ENCODE assay signal across 8 cellular contexts in genomic region chr3:112519424-112520001, GRCh38. TPM values are rescaled to one million over a fixed set of nuclear protein-coding genes. Genes with fewer than 3 reads are reported as not detected.
DNase-seq lines count a peak whose midpoint lies in the region; ATAC-seq and TF ChIP-seq lines count a peak whose summit lies in the region.

No MANE protein-coding gene starts in this region.

- peak; percentile 19 for DNase-seq in NCI-H2227 (lab: John Stamatoyannopoulos, UW; ENCODE audit: unreplicated experiment)
- peak; percentile 11 to 55 for DNase-seq in foreskin keratinocyte
- DNase-seq in osteocyte (ENCODE audit: extremely low spot score, unreplicated experiment): no peak

- no peaks in the 10 kb centered on the region for H3K4me1 Mint-ChIP-seq in osteocyte (ENCODE audit: unreplicated experiment)

- H3K4me1 ChIP-seq in foreskin keratinocyte: no peaks in the 10 kb centered on the region

- no peaks in the 10 kb centered on the region for H3K27me3 ChIP-seq in foreskin keratinocyte

- no peaks in the 10 kb centered on the region for H3K27me3 Mint-ChIP-seq in osteocyte (ENCODE audit: unreplicated experiment)

- ATAC-seq in GM18508 (IDR thresholded peaks at IDR 0.05; ENCODE audit: insufficient read depth, unreplicated experiment) (peak; percentile 36), HG03342 (IDR thresholded peaks at IDR 0.05; ENCODE audit: unreplicated experiment) (peak; percentile 61), foreskin keratinocyte (peak; percentile 92), GM21360 (IDR thresholded peaks at IDR 0.05; ENCODE audit: unreplicated experiment) (no peak)

- H3K9me3 Mint-ChIP-seq in osteocyte (ENCODE audit: unreplicated experiment): no peaks in the 10 kb centered on the region

- no peak overlapping the region for H3K4me3 Mint-ChIP-seq in osteocyte (ENCODE audit: unreplicated experiment)

- H3K27ac ChIP-seq in C4-2B: no peak overlapping the region
- H3K27ac ChIP-seq in foreskin keratinocyte: no peak overlapping the region

- H3K36me3 Mint-ChIP-seq in osteocyte (ENCODE audit: unreplicated experiment): peaks cover 11% of the 10 kb centered on the region

- TF ChIP-seq CTCF in C4-2B (conservative IDR thresholded peaks at IDR 0.05) (peak; percentile 75), WI38 (IDR thresholded peaks at IDR 0.05; ENCODE audit: low read depth, low read length) (peak; percentile 60; the same call in 1 of the 2 replicates), foreskin keratinocyte (conservative IDR thresholded peaks at IDR 0.05) (peak; percentile 86), osteocyte (IDR thresholded peaks at IDR 0.05) (peak; percentile 81)

- H3K27ac Mint-ChIP-seq in osteocyte (ENCODE audit: unreplicated experiment): no peak overlapping the region

- H3K4me3 ChIP-seq in WI38 (ENCODE audit: low read depth, low read length): no peak overlapping the region

RNA-seq across cellular contexts. Expression of gene BTLA, which starts 20.2 kb away (rescaled TPM):
- total RNA-seq in foreskin keratinocyte: not detected in 2 replicates
- polyA plus RNA-seq in foreskin keratinocyte: not detected in 2 replicates
- not detected in 2 replicates for total RNA-seq in osteocyte

RNA-seq across cellular contexts. Expression of gene ATG3, which starts 42.2 kb away (rescaled TPM):
- total RNA-seq in foreskin keratinocyte: 55.4 and 60.6 TPM in 2 replicates
- 47.4 and 58.0 TPM in 2 replicates for polyA plus RNA-seq in foreskin keratinocyte
- 39.8 and 46.3 TPM in 2 replicates for total RNA-seq in osteocyte

RNA-seq across cellular contexts. Expression of gene SLC35A5, which starts 42.3 kb away (rescaled TPM):
- total RNA-seq in foreskin keratinocyte: 21.2 and 23.5 TPM in 2 replicates
- polyA plus RNA-seq in foreskin keratinocyte: 7.8 and 10.9 TPM in 2 replicates
- 51.4 and 51.6 TPM in 2 replicates for total RNA-seq in osteocyte
